Comparison of ENCODE assay signal across 26 cellular contexts in the genomic region with DNA sequence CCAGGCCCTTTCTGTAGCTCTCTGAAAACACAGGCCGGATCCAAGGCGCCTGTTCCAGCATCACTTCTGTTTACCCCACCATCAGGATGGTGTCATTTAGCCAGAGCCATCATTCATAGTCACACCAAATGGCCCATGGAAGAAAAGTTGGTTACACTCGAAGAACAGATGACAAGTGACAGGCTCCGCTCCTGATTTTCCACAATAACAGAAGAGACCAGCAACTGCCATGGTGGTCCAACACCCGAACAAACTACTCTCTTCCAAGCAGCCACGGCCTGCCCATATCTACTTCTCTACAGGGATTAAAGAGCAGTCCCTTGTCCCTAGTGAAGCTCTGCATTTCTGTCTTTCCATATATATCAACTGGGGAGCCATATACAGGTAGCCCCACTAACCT. TPM values are rescaled to one million over a fixed set of nuclear protein-coding genes. Genes with fewer than 3 reads are reported as not detected.
"Had no signal": no experiment of that assay in that cellular context is flagged by ENCODE, and none has a peak within 500 bp of the region (broad histone marks: within the 10 kb centered on the region; RNA-seq: fewer than 3 reads in every experiment).

No MANE protein-coding gene starts in this region.

- H3K27me3 ChIP-seq: ovary, right lobe of liver, sigmoid colon, testis, tibial artery, upper lobe of right lung, uterus had no signal

- H3K36me3 ChIP-seq: ovary, right lobe of liver, sigmoid colon, suprapubic skin, tibial artery, transverse colon, upper lobe of right lung, uterus had no signal

- H3K27ac ChIP-seq: ovary, parathyroid adenoma, psoas muscle, right lobe of liver, sigmoid colon, suprapubic skin, testis, tibial artery, transverse colon, upper lobe of right lung, uterus had no signal

- H3K9ac ChIP-seq: parathyroid adenoma had no signal

- H3K4me1 ChIP-seq: parathyroid adenoma, psoas muscle, sigmoid colon, suprapubic skin, testis, tibial artery, transverse colon, upper lobe of right lung, uterus had no signal

- DNase-seq: naive thymus-derived CD8-positive, alpha-beta T cell; nephron progenitor cell; occipital lobe; ovary; posterior cingulate gyrus; psoas muscle; right cardiac atrium; right lobe of liver; sigmoid colon; small intestine; stimulated activated CD4-positive, alpha-beta T cell treated with anti-CD3 and anti-CD28 coated beads, Interleukin-15, amount 100 ng/mL, for 24 hours; stimulated activated CD4-positive, alpha-beta T cell treated with anti-CD3 and anti-CD28 coated beads, Interleukin-2, amount 100 ng/mL, for 24 hours; stimulated activated CD4-positive, alpha-beta T cell treated with anti-CD3 and anti-CD28 coated beads, Interleukin-2, amount 100 ng/mL, for 48 hours; stimulated activated CD4-positive, alpha-beta T cell treated with anti-CD3 and anti-CD28 coated beads, Interleukin-4, amount 100 ng/mL, for 24 hours; stimulated activated naive CD4-positive, alpha-beta T cell; stimulated activated naive CD8-positive, alpha-beta T cell treated with anti-CD3 and anti-CD28 coated beads, Interleukin-15, amount 100 ng/mL, for 72 hours; stimulated activated naive CD8-positive, alpha-beta T cell treated with anti-CD3 and anti-CD28 coated beads, Interleukin-15, Interleukin-2, amounts not matched to agents 100 U/mL and 50 U/mL, for 24 hours; substantia nigra; testis; tibial artery; transverse colon; upper lobe of right lung; uterus had no signal

- H3K79me2 ChIP-seq: parathyroid adenoma had no signal

- H3K9me3 ChIP-seq: ovary, psoas muscle, right lobe of liver, sigmoid colon, suprapubic skin, testis, tibial artery, transverse colon, upper lobe of right lung, uterus had no signal

- H3K4me3 ChIP-seq: ovary, psoas muscle, right lobe of liver, sigmoid colon, suprapubic skin, testis, tibial artery, transverse colon, upper lobe of right lung, uterus had no signal

RNA-seq across cellular contexts. Expression of gene PROX1, which starts 59.9 kb away (rescaled TPM):
- total RNA-seq: naive thymus-derived CD8-positive, alpha-beta T cell; natural killer cell treated with Interleukin-12 subunit alpha and Interleukin-12 subunit beta and Interleukin-15 and Interleukin-18, amount 100 ng/mL, for 72 hours had no signal
- polyA plus RNA-seq: naive thymus-derived CD8-positive, alpha-beta T cell had no signal
